ENCODE assay signal across 18 cellular contexts in genomic region chr5:142008813-142009212, GRCh38. TPM values are rescaled to one million over a fixed set of nuclear protein-coding genes. Genes with fewer than 3 reads are reported as not detected.
"Had no signal": no experiment of that assay in that cellular context is flagged by ENCODE, and none has a peak within 500 bp of the region (broad histone marks: within the 10 kb centered on the region; RNA-seq: fewer than 3 reads in every experiment).

No MANE protein-coding gene starts in this region.

- H3K27me3 ChIP-seq: dorsolateral prefrontal cortex, heart right ventricle, right atrium auricular region, sigmoid colon, tibial artery, upper lobe of left lung, uterus had no signal

- H3K4me3 Mint-ChIP-seq: neural crest cell had no signal

- H3K4me1 ChIP-seq: uterus had no signal

- H3K27me3 Mint-ChIP-seq: naive thymus-derived CD8-positive, alpha-beta T cell had no signal

- H3K9me3 ChIP-seq: heart right ventricle, right atrium auricular region, sigmoid colon, tibial artery, upper lobe of left lung, uterus had no signal

- H3K9me3 Mint-ChIP-seq: naive thymus-derived CD8-positive, alpha-beta T cell; neural crest cell had no signal

- DNase-seq: dorsolateral prefrontal cortex; effector CD8-positive, alpha-beta T cell; heart right ventricle; hypothalamus; kidney glomerular epithelial cell; mammary epithelial cell; naive thymus-derived CD8-positive, alpha-beta T cell; sigmoid colon; stimulated activated CD4-positive, alpha-beta T cell treated with anti-CD3 and anti-CD28 coated beads, Interleukin-2, amount 100 ng/mL, for 48 hours; stimulated activated naive CD4-positive, alpha-beta T cell treated with Interleukin-2 at 50 U/mL for 16 hours; tibial artery; upper lobe of left lung; uterus had no signal

- H3K36me3 ChIP-seq: uterus had no signal

- H3K27ac ChIP-seq: coronary artery, dorsolateral prefrontal cortex, heart right ventricle, right atrium auricular region, sigmoid colon, skin epidermis, tibial artery, upper lobe of left lung, uterus had no signal

- ATAC-seq: heart right ventricle; naive thymus-derived CD8-positive, alpha-beta T cell had no signal

- H3K4me3 ChIP-seq: coronary artery, dorsolateral prefrontal cortex, heart right ventricle, right atrium auricular region, sigmoid colon, skin epidermis, tibial artery, upper lobe of left lung, uterus had no signal

RNA-seq across cellular contexts. Expression of gene PCDH12, which starts 50.8 kb away (rescaled TPM):
- total RNA-seq: naive thymus-derived CD8-positive, alpha-beta T cell; osteocyte had no signal
